9 cellular contexts compared by ENCODE assay signal in the genomic region with DNA sequence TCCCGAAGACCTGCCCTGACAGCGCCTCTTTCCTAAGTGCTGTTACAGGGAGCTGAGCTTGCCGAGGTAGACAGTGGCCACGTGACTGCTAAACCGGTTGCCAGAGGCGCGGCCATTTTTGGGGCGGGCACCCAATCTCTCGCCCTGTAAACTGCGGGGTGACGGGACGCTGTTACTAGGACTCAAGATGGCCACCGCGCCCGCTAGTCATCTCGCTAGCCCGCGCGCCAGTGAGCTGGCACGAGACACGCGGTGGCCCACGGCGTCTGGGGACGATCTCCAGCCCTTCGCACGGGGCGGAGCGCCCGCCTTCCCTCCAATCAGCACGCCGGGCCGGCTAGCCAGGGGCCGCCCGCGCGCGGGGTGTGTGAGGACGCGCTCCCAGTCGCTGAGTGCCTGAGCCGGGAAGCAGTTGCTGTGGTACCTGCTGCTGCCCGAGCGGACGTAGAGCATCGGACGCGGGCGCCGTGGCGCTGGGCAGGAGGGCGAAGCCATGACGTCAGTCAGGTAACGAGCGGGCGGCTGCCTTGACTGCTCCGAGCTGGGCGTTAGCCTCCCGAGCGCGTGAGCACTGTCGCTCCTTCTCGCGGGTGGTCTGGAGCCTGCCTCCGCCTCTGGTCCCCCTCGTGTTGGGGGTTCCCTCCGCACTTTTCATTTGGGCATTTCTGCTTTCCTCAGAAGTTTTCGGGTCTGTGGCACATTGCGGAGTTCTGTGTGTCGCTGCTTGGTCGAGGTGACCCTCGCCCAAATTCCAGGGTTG. TPM values are rescaled to one million over a fixed set of nuclear protein-coding genes. Genes with fewer than 3 reads are reported as not detected.
A peak's percentile ranks its signal among the peaks of the same experiment; 100 is the strongest.
DNase-seq lines count a peak whose midpoint lies in the region; ATAC-seq, FAIRE-seq and TF ChIP-seq lines count a peak whose summit lies in the region.
"Had no signal": no experiment of that assay in that cellular context is flagged by ENCODE, and none has a peak within 500 bp of the region (broad histone marks: within the 10 kb centered on the region; RNA-seq: fewer than 3 reads in every experiment).

No MANE protein-coding gene starts in this region.

- peak; percentile 97 for DNase-seq in AG20443 (ENCODE audit: low spot score)
- DNase-seq in NCI-H446 (lab: John Stamatoyannopoulos, UW): peak; percentile 85 to 95
- peak; percentile 96 for DNase-seq in cerebellar cortex (ENCODE audit: low spot score)
- peak; percentile 77 for DNase-seq in keratinocyte (ENCODE audit: low read depth, low spot score)
- DNase-seq in stimulated activated CD4-positive, alpha-beta T cell treated with anti-CD3 and anti-CD28 coated beads, Interleukin-12 subunit alpha, Interleukin-12 subunit beta, amount 100 ng/mL, for 48 hours (ENCODE audit: low read depth in 2 of 3, low spot score in 1 of 3): peak; percentile 88 to 97 (median 96)

- H3K4me3 ChIP-seq in keratinocyte (ENCODE audit: control insufficient read depth in 2 of 3, extremely low read depth in 1 of 3, insufficient read depth in 2 of 3, low read depth in 1 of 3, low read length in 3 of 3): peak overlapping the region; percentile 59 to 99 (median 86)

- H4K20me1 ChIP-seq in keratinocyte (ENCODE audit: control insufficient read depth, extremely low read depth, insufficient read depth, low read length): no peaks in the 10 kb centered on the region

- H3K27ac ChIP-seq in keratinocyte (ENCODE audit: control insufficient read depth, insufficient read depth, low read length): peak overlapping the region; percentile 98

- no peak for FAIRE-seq in keratinocyte (lab: Jason Lieb, UNC)
- FAIRE-seq: colon had no signal

- H3K79me2 ChIP-seq in keratinocyte (ENCODE audit: control insufficient read depth, insufficient read depth, low read length): peaks cover 48% of the 10 kb centered on the region

- H3K9me3 ChIP-seq in keratinocyte (ENCODE audit: control insufficient read depth, low read depth, low read length): no peaks in the 10 kb centered on the region

- no peaks in the 10 kb centered on the region for H3K36me3 ChIP-seq in keratinocyte (ENCODE audit: control insufficient read depth in 2 of 2, extremely low read depth in 1 of 2, insufficient read depth in 2 of 2, low read length in 2 of 2)

- TF ChIP-seq CTCF in keratinocyte (optimal IDR thresholded peaks at IDR 0.05 in 1 of 3, IDR thresholded peaks at IDR 0.05 in 1 of 3, conservative IDR thresholded peaks at IDR 0.05 in 1 of 3; ENCODE audit: extremely low read depth in 1 of 3, insufficient read depth in 2 of 3, low read length in 3 of 3): no peak

- no peaks in the 10 kb centered on the region for H3K27me3 ChIP-seq in keratinocyte (ENCODE audit: control insufficient read depth, extremely low read depth, insufficient read depth, low read length)

- dilution Hi-C loops in keratinocyte (cut with MboI; ENCODE audit: extremely low pct_ligation_motif_present, low sequenced_read_pairs): no loop called here

- H3K4me2 ChIP-seq in keratinocyte (ENCODE audit: control insufficient read depth, extremely low read depth, insufficient read depth, low read depth, low read length): peak overlapping the region; percentile 99

- peak overlapping the region; percentile 99 for H3K9ac ChIP-seq in keratinocyte (ENCODE audit: control insufficient read depth, extremely low read depth, insufficient read depth, low read length)

- no peaks in the 10 kb centered on the region for H3K9me1 ChIP-seq in keratinocyte (ENCODE audit: control insufficient read depth, extremely low read depth, insufficient read depth, low read length)

- peaks cover 26% of the 10 kb centered on the region for H3K4me1 ChIP-seq in keratinocyte (ENCODE audit: control insufficient read depth, extremely low read depth, insufficient read depth, low read length)

- peak overlapping the region; percentile 90 for H2AFZ ChIP-seq in keratinocyte (ENCODE audit: control insufficient read depth, low read length)

- ATAC-seq in GM19043 (IDR thresholded peaks at IDR 0.05; ENCODE audit: low read depth, unreplicated experiment): peak; percentile 88
- peak; percentile 91 for ATAC-seq in HG03354 (IDR thresholded peaks at IDR 0.05; ENCODE audit: poor library complexity, severe bottlenecking, unreplicated experiment)
- peak; percentile 94 to 95 for ATAC-seq in activated CD4-positive, CD25-positive, alpha-beta regulatory T cell treated with anti-CD3 and anti-CD28 coated beads, Interleukin-2, amount 50 U/mL, for 24 hours

RNA-seq across cellular contexts. Expression of a gene that starts 25.5 kb away (rescaled TPM):
- polyA plus RNA-seq in keratinocyte: 73.0 to 139 TPM (median 92.6 TPM) in 3 replicates
- 54.7 TPM for polyA plus RNA-seq in keratinocyte (2011; ENCODE audit: low read depth)
- polyA plus RNA-seq in keratinocyte (2011; cell fraction: cytosol; rRNA removed): 66.4 and 127 TPM in 2 replicates
- polyA plus RNA-seq in keratinocyte (2011; cell fraction: nucleus; rRNA removed): 54.4 and 63.4 TPM in 2 replicates
- polyA plus RNA-seq in keratinocyte (2012; ENCODE audit: low replicate concordance): 58.0 and 90.5 TPM in 2 replicates
- 12.8 to 83.9 TPM (median 38.5 TPM) in 3 replicates for polyA minus RNA-seq in keratinocyte
- 43.5 TPM for polyA minus RNA-seq in keratinocyte (2011; cell fraction: cytosol; rRNA and poly(A)+ RNA removed)
- 34.0 and 74.5 TPM in 2 replicates for polyA minus RNA-seq in keratinocyte (2011; cell fraction: nucleus; rRNA and poly(A)+ RNA removed)

RNA-seq across cellular contexts. Expression of a gene that starts 25.9 kb away (rescaled TPM):
- 37.1 to 53.5 TPM (median 44.1 TPM) in 3 replicates for polyA plus RNA-seq in keratinocyte
- polyA plus RNA-seq in keratinocyte (2011; ENCODE audit: low read depth): 17.4 TPM
- 26.7 and 58.2 TPM in 2 replicates for polyA plus RNA-seq in keratinocyte (2011; cell fraction: cytosol; rRNA removed)
- 46.9 and 58.5 TPM in 2 replicates for polyA plus RNA-seq in keratinocyte (2011; cell fraction: nucleus; rRNA removed)
- 18.9 and 25.8 TPM in 2 replicates for polyA plus RNA-seq in keratinocyte (2012; ENCODE audit: low replicate concordance)
- polyA minus RNA-seq in keratinocyte: 16.7 to 59.7 TPM (median 35.2 TPM) in 3 replicates
- polyA minus RNA-seq in keratinocyte (2011; cell fraction: cytosol; rRNA and poly(A)+ RNA removed): 33.6 TPM
- 24.9 and 45.7 TPM in 2 replicates for polyA minus RNA-seq in keratinocyte (2011; cell fraction: nucleus; rRNA and poly(A)+ RNA removed)

Comparison
In these comparisons a context has a peak if more than half of its experiments do, and no peak if none do; other contexts are left out.
1. Peak in every context shown above with its lines: DNase-seq, ATAC-seq, H3K4me3 ChIP-seq and H3K27ac ChIP-seq.